24 cellular contexts compared by ENCODE assay signal in genomic region chr14:99615497-99616245, GRCh38. TPM values are rescaled to one million over a fixed set of nuclear protein-coding genes. Genes with fewer than 3 reads are reported as not detected.
DNase-seq lines count a peak whose midpoint lies in the region; ATAC-seq and TF ChIP-seq lines count a peak whose summit lies in the region.
"Had no signal": no experiment of that assay in that cellular context is flagged by ENCODE, and none has a peak within 500 bp of the region (broad histone marks: within the 10 kb centered on the region; RNA-seq: fewer than 3 reads in every experiment).

No MANE protein-coding gene starts in this region.

- H3K9me3 ChIP-seq in WERI-Rb-1 (ENCODE audit: severe bottlenecking), result no peaks in the 10 kb centered on the region
- H3K9me3 ChIP-seq: mucosa of descending colon had no signal

- no peaks in the 10 kb centered on the region for H3K36me3 Mint-ChIP-seq in activated CD4-positive, alpha-beta T cell treated with anti-CD3 and anti-CD28 coated beads, Interleukin-2, amount 10 ng/mL, durations not matched to agents 24 days and 14 days (ENCODE audit: low read depth)
- no peaks in the 10 kb centered on the region for H3K36me3 Mint-ChIP-seq in stimulated activated memory B cell treated with anti-CD40 and anti-IgM and Interleukin-4, amounts not matched to agents 10 μg/mL and 1 μg/mL and 100 μg/mL, for 72 hours
- H3K36me3 Mint-ChIP-seq: activated naive CD4-positive, alpha-beta T cell treated with anti-CD3 and anti-CD28 coated beads, Interleukin-2, amount 50 U/mL, for 24 hours; CD8-positive, alpha-beta memory T cell; immature natural killer cell; type B pancreatic cell had no signal

- no peaks in the 10 kb centered on the region for H3K9me3 Mint-ChIP-seq in activated CD4-positive, alpha-beta T cell treated with anti-CD3 and anti-CD28 coated beads, Interleukin-2, amount 10 ng/mL, durations not matched to agents 24 days and 14 days
- H3K9me3 Mint-ChIP-seq in stimulated activated memory B cell treated with anti-CD40 and anti-IgM and Interleukin-4, amounts not matched to agents 10 μg/mL and 1 μg/mL and 100 μg/mL, for 72 hours, result no peaks in the 10 kb centered on the region
- H3K9me3 Mint-ChIP-seq: activated naive CD4-positive, alpha-beta T cell treated with anti-CD3 and anti-CD28 coated beads, Interleukin-2, amount 50 U/mL, for 24 hours; activated T-helper 17 cell treated with anti-CD3 and anti-CD28 coated beads, Interleukin-2, amount 50 U/mL, for 72 hours; CD8-positive, alpha-beta memory T cell; immature natural killer cell; type B pancreatic cell had no signal

- H3K4me3 ChIP-seq in WERI-Rb-1 (ENCODE audit: low read depth, low read length), result no peak overlapping the region
- H3K4me3 ChIP-seq: mucosa of descending colon had no signal

- DNase-seq in activated CD4-positive, alpha-beta T cell treated with anti-CD3 and anti-CD28 coated beads, Interleukin-2, amount 10 ng/mL, durations not matched to agents 24 days and 14 days, result no peak
- no peak for DNase-seq in activated CD4-positive, alpha-beta T cell treated with anti-CD3 and anti-CD28 coated beads, Interleukin-2, amount 50 U/mL, for 4 hours
- DNase-seq in WERI-Rb-1 (no peak), foreskin melanocyte (peak; percentile 14), sciatic nerve (ENCODE audit: low spot score) (no peak)
- DNase-seq: activated CD4-positive, alpha-beta T cell treated with anti-CD3 and anti-CD28 coated beads, Interleukin-2, amount 50 U/mL, for 48 hours; activated CD8-positive, alpha-beta memory T cell treated with anti-CD3 and anti-CD28 coated beads, Interleukin-2, amount 50 U/mL, for 48 hours; CD8-positive, alpha-beta memory T cell; central memory CD4-positive, alpha-beta T cell; DMS53; foreskin fibroblast; HCEC 1CT; immature natural killer cell; mucosa of descending colon; NCI-H1092; NCI-H187 treated with DMSO at 0.1 percent for 48 hours; SHP77; T-helper 9 cell had no signal

- TF ChIP-seq CTCF in WERI-Rb-1 (IDR thresholded peaks at IDR 0.05; ENCODE audit: low read depth, low read length), result no peak

- no peaks in the 10 kb centered on the region for H3K27me3 ChIP-seq in WERI-Rb-1 (ENCODE audit: insufficient read depth, low read depth, severe bottlenecking)

- H3K27ac ChIP-seq in WERI-Rb-1, result peak overlapping the region; percentile 90

- H3K4me1 Mint-ChIP-seq in activated CD4-positive, alpha-beta T cell treated with anti-CD3 and anti-CD28 coated beads, Interleukin-2, amount 10 ng/mL, durations not matched to agents 24 days and 14 days, result peaks cover 4% of the 10 kb centered on the region
- no peaks in the 10 kb centered on the region for H3K4me1 Mint-ChIP-seq in stimulated activated memory B cell treated with anti-CD40 and anti-IgM and Interleukin-4, amounts not matched to agents 10 μg/mL and 1 μg/mL and 100 μg/mL, for 72 hours
- H3K4me1 Mint-ChIP-seq: activated naive CD4-positive, alpha-beta T cell treated with anti-CD3 and anti-CD28 coated beads, Interleukin-2, amount 50 U/mL, for 24 hours; activated T-helper 17 cell treated with anti-CD3 and anti-CD28 coated beads, Interleukin-2, amount 50 U/mL, for 72 hours; CD8-positive, alpha-beta memory T cell; immature natural killer cell had no signal

- H3K27ac Mint-ChIP-seq in activated CD4-positive, alpha-beta T cell treated with anti-CD3 and anti-CD28 coated beads, Interleukin-2, amount 10 ng/mL, durations not matched to agents 24 days and 14 days, result peak overlapping the region; percentile 18
- no peak overlapping the region for H3K27ac Mint-ChIP-seq in stimulated activated memory B cell treated with anti-CD40 and anti-IgM and Interleukin-4, amounts not matched to agents 10 μg/mL and 1 μg/mL and 100 μg/mL, for 72 hours
- H3K27ac Mint-ChIP-seq: activated naive CD4-positive, alpha-beta T cell treated with anti-CD3 and anti-CD28 coated beads, Interleukin-2, amount 50 U/mL, for 24 hours; activated T-helper 17 cell treated with anti-CD3 and anti-CD28 coated beads, Interleukin-2, amount 50 U/mL, for 72 hours; immature natural killer cell; type B pancreatic cell had no signal

- intact Hi-C loops in activated CD4-positive, alpha-beta T cell treated with anti-CD3 and anti-CD28 coated beads, Interleukin-2, amount 10 ng/mL, durations not matched to agents 24 days and 14 days (cut with micrococcal nuclease), result no loop called here
- intact Hi-C loops in sciatic nerve (cut with DNase I), result no loop called here

- no peak overlapping the region for H3K4me3 Mint-ChIP-seq in activated CD4-positive, alpha-beta T cell treated with anti-CD3 and anti-CD28 coated beads, Interleukin-2, amount 10 ng/mL, durations not matched to agents 24 days and 14 days
- H3K4me3 Mint-ChIP-seq in stimulated activated memory B cell treated with anti-CD40 and anti-IgM and Interleukin-4, amounts not matched to agents 10 μg/mL and 1 μg/mL and 100 μg/mL, for 72 hours, result no peak overlapping the region
- H3K4me3 Mint-ChIP-seq: activated naive CD4-positive, alpha-beta T cell treated with anti-CD3 and anti-CD28 coated beads, Interleukin-2, amount 50 U/mL, for 24 hours; activated T-helper 17 cell treated with anti-CD3 and anti-CD28 coated beads, Interleukin-2, amount 50 U/mL, for 72 hours; CD8-positive, alpha-beta memory T cell; immature natural killer cell; type B pancreatic cell had no signal

- H3K36me3 ChIP-seq in WERI-Rb-1, result no peaks in the 10 kb centered on the region

- peak; percentile 71 for ATAC-seq in sciatic nerve
- ATAC-seq in GM21526 (IDR thresholded peaks at IDR 0.05; ENCODE audit: low FRiP score, unreplicated experiment), result no peak
- no peak for ATAC-seq in stimulated activated memory B cell treated with anti-CD40 and anti-IgM and Interleukin-4, amounts not matched to agents 10 μg/mL and 1 μg/mL and 100 μg/mL, for 72 hours
- no peak for ATAC-seq in GM18858 (IDR thresholded peaks at IDR 0.05; ENCODE audit: unreplicated experiment)
- ATAC-seq: activated T-helper 17 cell treated with anti-CD3 and anti-CD28 coated beads, Interleukin-2, amount 50 U/mL, for 72 hours; mucosa of descending colon had no signal

- H3K27me3 Mint-ChIP-seq in activated CD4-positive, alpha-beta T cell treated with anti-CD3 and anti-CD28 coated beads, Interleukin-2, amount 10 ng/mL, durations not matched to agents 24 days and 14 days, result peaks cover 24% of the 10 kb centered on the region
- peaks cover 35% of the 10 kb centered on the region for H3K27me3 Mint-ChIP-seq in stimulated activated memory B cell treated with anti-CD40 and anti-IgM and Interleukin-4, amounts not matched to agents 10 μg/mL and 1 μg/mL and 100 μg/mL, for 72 hours
- H3K27me3 Mint-ChIP-seq: type B pancreatic cell had no signal

RNA-seq across cellular contexts. Expression of gene CCDC85C, which starts 11.7 kb away (rescaled TPM):
- 6.7 TPM in 2 replicates for total RNA-seq in activated CD4-positive, alpha-beta T cell treated with anti-CD3 and anti-CD28 coated beads, Interleukin-2, amount 10 ng/mL, durations not matched to agents 24 days and 14 days
- 9.0 TPM for total RNA-seq in sciatic nerve

RNA-seq across cellular contexts. Expression of gene HHIPL1, which starts 29.3 kb away (rescaled TPM):
- total RNA-seq in activated CD4-positive, alpha-beta T cell treated with anti-CD3 and anti-CD28 coated beads, Interleukin-2, amount 10 ng/mL, durations not matched to agents 24 days and 14 days, result not detected in 2 replicates
- total RNA-seq in sciatic nerve, result 4.2 TPM
